Comparison of ENCODE assay signal across 8 cellular contexts in genomic region chr5:173327084-173327947, GRCh38. TPM values are rescaled to one million over a fixed set of nuclear protein-coding genes. Genes with fewer than 3 reads are reported as not detected.
DNase-seq lines count a peak whose midpoint lies in the region; ATAC-seq and TF ChIP-seq lines count a peak whose summit lies in the region.

No MANE protein-coding gene starts in this region.

- peak overlapping the region; percentile 80 to 81 for H3K27ac ChIP-seq in right atrium auricular region

- TF ChIP-seq CTCF in WI38 (IDR thresholded peaks at IDR 0.05; ENCODE audit: low read depth, low read length) (no peak), right atrium auricular region (IDR thresholded peaks at IDR 0.05) (no peak)

- POLR2A ChIA-PET in activated CD4-positive, alpha-beta T cell treated with anti-CD3 and anti-CD28 coated beads, Interleukin-2, amount 10 ng/mL, durations not matched to agents 7 days and 5 days (lab: Charles Lee): no interaction called here

- no peaks in the 10 kb centered on the region for H3K9me3 ChIP-seq in right atrium auricular region

- H3K27ac Mint-ChIP-seq in activated CD4-positive, alpha-beta T cell treated with anti-CD3 and anti-CD28 coated beads, Interleukin-2, amount 10 ng/mL, durations not matched to agents 7 days and 5 days: peak overlapping the region; percentile 70
- H3K27ac Mint-ChIP-seq in stimulated activated naive CD8-positive, alpha-beta T cell treated with anti-CD3 and anti-CD28 coated beads, Interleukin-15, amount 100 ng/mL, for 72 hours: peak overlapping the region; percentile 97 to 99

- peaks cover 0 to 5% of the 10 kb centered on the region in 2 donors for H3K27me3 ChIP-seq in right atrium auricular region

- H3K27me3 Mint-ChIP-seq in activated CD4-positive, alpha-beta T cell treated with anti-CD3 and anti-CD28 coated beads, Interleukin-2, amount 10 ng/mL, durations not matched to agents 7 days and 5 days: peaks cover 24% of the 10 kb centered on the region
- H3K27me3 Mint-ChIP-seq in stimulated activated naive CD8-positive, alpha-beta T cell treated with anti-CD3 and anti-CD28 coated beads, Interleukin-15, amount 100 ng/mL, for 72 hours: peaks cover 65% of the 10 kb centered on the region

- peak; percentile 21 for DNase-seq in activated CD4-positive, alpha-beta T cell treated with anti-CD3 and anti-CD28 coated beads, Interleukin-2, amount 10 ng/mL, durations not matched to agents 7 days and 5 days
- DNase-seq in activated CD4-positive, alpha-beta T cell treated with anti-CD3 and anti-CD28 coated beads for 1 hour: no peak
- DNase-seq in right atrium auricular region (ENCODE audit: low spot score) (no peak), DMS114 treated with DMSO at 0.1 percent for 48 hours (lab: John Stamatoyannopoulos, UW; ENCODE audit: unreplicated experiment) (no peak)
- peak; percentile 46 to 48 for DNase-seq in stimulated activated naive CD8-positive, alpha-beta T cell treated with anti-CD3 and anti-CD28 coated beads, Interleukin-15, amount 100 ng/mL, for 72 hours

- H3K4me1 ChIP-seq in right atrium auricular region: peaks cover 0 to 84% of the 10 kb centered on the region in 2 donors

- peak; percentile 8 for ATAC-seq in stimulated activated naive CD8-positive, alpha-beta T cell treated with anti-CD3 and anti-CD28 coated beads, Interleukin-15, amount 100 ng/mL, for 72 hours
- ATAC-seq in HG03025 (IDR thresholded peaks at IDR 0.05; ENCODE audit: low FRiP score, unreplicated experiment) (no peak), HG03159 (IDR thresholded peaks at IDR 0.05; ENCODE audit: unreplicated experiment) (no peak)

- CTCF ChIA-PET in activated CD4-positive, alpha-beta T cell treated with anti-CD3 and anti-CD28 coated beads, Interleukin-2, amount 10 ng/mL, durations not matched to agents 7 days and 5 days (lab: Charles Lee): interaction anchor here (0.5 to 7.8 kb wide), 6 partner anchors 9 to 289 kb away, joined by 3 to 91 read pairs (median 4); partner anchors contain the start of gene BOD1

- peak overlapping the region; percentile 81 for H3K4me3 Mint-ChIP-seq in activated CD4-positive, alpha-beta T cell treated with anti-CD3 and anti-CD28 coated beads, Interleukin-2, amount 10 ng/mL, durations not matched to agents 7 days and 5 days
- peak overlapping the region; percentile 93 to 97 for H3K4me3 Mint-ChIP-seq in stimulated activated naive CD8-positive, alpha-beta T cell treated with anti-CD3 and anti-CD28 coated beads, Interleukin-15, amount 100 ng/mL, for 72 hours

- peaks cover 67% of the 10 kb centered on the region for H3K4me1 Mint-ChIP-seq in activated CD4-positive, alpha-beta T cell treated with anti-CD3 and anti-CD28 coated beads, Interleukin-2, amount 10 ng/mL, durations not matched to agents 7 days and 5 days
- H3K4me1 Mint-ChIP-seq in stimulated activated naive CD8-positive, alpha-beta T cell treated with anti-CD3 and anti-CD28 coated beads, Interleukin-15, amount 100 ng/mL, for 72 hours: peaks cover 62% of the 10 kb centered on the region

- H3K4me3 ChIP-seq in WI38 (ENCODE audit: low read depth, low read length): peak overlapping the region; percentile 95
- H3K4me3 ChIP-seq in right atrium auricular region: peak overlapping the region; percentile 50 to 54

- no peaks in the 10 kb centered on the region for H3K9me3 Mint-ChIP-seq in activated CD4-positive, alpha-beta T cell treated with anti-CD3 and anti-CD28 coated beads, Interleukin-2, amount 10 ng/mL, durations not matched to agents 7 days and 5 days
- peaks cover 6 to 7% of the 10 kb centered on the region in 2 donors for H3K9me3 Mint-ChIP-seq in stimulated activated naive CD8-positive, alpha-beta T cell treated with anti-CD3 and anti-CD28 coated beads, Interleukin-15, amount 100 ng/mL, for 72 hours

- peaks cover 3% of the 10 kb centered on the region for H3K36me3 ChIP-seq in right atrium auricular region

- H3K36me3 Mint-ChIP-seq in activated CD4-positive, alpha-beta T cell treated with anti-CD3 and anti-CD28 coated beads, Interleukin-2, amount 10 ng/mL, durations not matched to agents 7 days and 5 days (ENCODE audit: low read depth): peaks cover 34% of the 10 kb centered on the region

RNA-seq across cellular contexts. Expression of gene STC2, which starts 0.9 kb away (rescaled TPM):
- 10 to 100 TPM in 1 of 2 experiments, 1 to 10 TPM in 1; 8.9 to 11.7 TPM for total RNA-seq in activated CD4-positive, alpha-beta T cell treated with anti-CD3 and anti-CD28 coated beads, Interleukin-2, amount 10 ng/mL, durations not matched to agents 7 days and 5 days
- 10 to 100 TPM; 16.0 to 16.1 TPM for total RNA-seq in right atrium auricular region

Comparison
In these comparisons a context has a peak if more than half of its experiments do, and no peak if none do; other contexts are left out.
1. DNase-seq: peak in activated CD4-positive, alpha-beta T cell treated with anti-CD3 and anti-CD28 coated beads, Interleukin-2, amount 10 ng/mL, durations not matched to agents 7 days and 5 days (single experiment) and stimulated activated naive CD8-positive, alpha-beta T cell treated with anti-CD3 and anti-CD28 coated beads, Interleukin-15, amount 100 ng/mL, for 72 hours (2 of 2); none in activated CD4-positive, alpha-beta T cell treated with anti-CD3 and anti-CD28 coated beads for 1 hour (single experiment), right atrium auricular region (single experiment) and DMS114 treated with DMSO at 0.1 percent for 48 hours (single experiment).